In genomic region chr22:24285245-24285644, GRCh38 we compare ENCODE assay signal across 1 cellular context.
TF ChIP-seq lines count a peak whose summit lies in the region.

No MANE protein-coding gene starts in this region.

TF ChIP-seq in IMR-90, 13 proteins besides CTCF, POLR2A, EP300 and RAD21:
- TF ChIP-seq USF2 (IDR thresholded peaks at IDR 0.05; ENCODE audit: low read depth, low read length) (0 out of 2 replicates have a peak, but pooled peaks have one; percentile 9), NFE2L2 (IDR thresholded peaks at IDR 0.05; ENCODE audit: low read depth, low read length) (no peak)
